In genomic region chr3:127172670-127173515, GRCh38 we compare ENCODE assay signal across 10 cellular contexts. TPM values are rescaled to one million over a fixed set of nuclear protein-coding genes. Genes with fewer than 3 reads are reported as not detected.
A peak's percentile ranks its signal among the peaks of the same experiment; 100 is the strongest.
DNase-seq lines count a peak whose midpoint lies in the region; ATAC-seq and TF ChIP-seq lines count a peak whose summit lies in the region.
"Had no signal": no experiment of that assay in that cellular context is flagged by ENCODE, and none has a peak within 500 bp of the region (broad histone marks: within the 10 kb centered on the region; RNA-seq: fewer than 3 reads in every experiment).

No MANE protein-coding gene starts in this region.

- H3K27me3 Mint-ChIP-seq in endothelial cell (ENCODE audit: unreplicated experiment) = peaks cover 11% of the 10 kb centered on the region

- H3K4me3 ChIP-seq in retinal pigment epithelial cell (ENCODE audit: low read length) = no peak overlapping the region

- H3K9me3 Mint-ChIP-seq in endothelial cell (ENCODE audit: unreplicated experiment) = no peaks in the 10 kb centered on the region

- H3K4me3 Mint-ChIP-seq in endothelial cell (ENCODE audit: unreplicated experiment) = peak overlapping the region; percentile 54

- TF ChIP-seq CTCF in endothelial cell (IDR thresholded peaks at IDR 0.05; ENCODE audit: unreplicated experiment) (no peak), retinal pigment epithelial cell (conservative IDR thresholded peaks at IDR 0.05; ENCODE audit: low read depth, low read length) (no peak)

- no peak for ATAC-seq in HG03565 (IDR thresholded peaks at IDR 0.05; ENCODE audit: unreplicated experiment)

- H3K4me1 Mint-ChIP-seq in endothelial cell (ENCODE audit: unreplicated experiment) = peaks cover 13% of the 10 kb centered on the region

- peak; percentile 52 for DNase-seq in GM04504 (ENCODE audit: low read depth)
- DNase-seq in NCI-H2196 (lab: John Stamatoyannopoulos, UW; ENCODE audit: unreplicated experiment) = peak; percentile 50
- DNase-seq in endothelial cell (ENCODE audit: low spot score) = no peak
- DNase-seq in retinal pigment epithelial cell (ENCODE audit: low read depth) = peak; percentile 17
- no peak for DNase-seq in amygdala (lab: John Stamatoyannopoulos, UW)
- DNase-seq in NCI-H2107 treated with DMSO at 0.1 percent for 48 hours (lab: John Stamatoyannopoulos, UW; ENCODE audit: unreplicated experiment) = no peak
- DNase-seq in middle frontal gyrus (ENCODE audit: extremely low spot score, low spot score) = no peak
- DNase-seq: activated naive CD4-positive, alpha-beta T cell treated with anti-CD3 and anti-CD28 coated beads, Interleukin-2, amount 50 U/mL, for 16 hours had no signal

- H3K27ac Mint-ChIP-seq in endothelial cell (ENCODE audit: unreplicated experiment) = no peak overlapping the region

- H3K36me3 Mint-ChIP-seq in endothelial cell (ENCODE audit: low read depth, unreplicated experiment) = peaks cover 2% of the 10 kb centered on the region

RNA-seq across cellular contexts. Expression of gene PRR23E, which starts 20.0 kb away (rescaled TPM):
- not detected for total RNA-seq in endothelial cell (ENCODE audit: unreplicated experiment)
- total RNA-seq: liver had no signal

Comparison
In these comparisons a context has a peak if more than half of its experiments do, and no peak if none do; other contexts are left out.
1. DNase-seq: peak in GM04504 (single experiment), NCI-H2196 (single experiment) and retinal pigment epithelial cell (single experiment); none in endothelial cell (single experiment), amygdala (0 of 56), NCI-H2107 treated with DMSO at 0.1 percent for 48 hours (single experiment) and middle frontal gyrus (single experiment).